In genomic region chr5:61474746-61475145, GRCh38 we compare ENCODE assay signal across 31 cellular contexts.
"Had no signal": no experiment of that assay in that cellular context is flagged by ENCODE, and none has a peak within 500 bp of the region (broad histone marks: within the 10 kb centered on the region; RNA-seq: fewer than 3 reads in every experiment).

No MANE protein-coding gene starts in this region.

- H3K27ac Mint-ChIP-seq: natural killer cell; nephron progenitor cell; neural progenitor cell; stimulated activated naive B cell treated with anti-CD40 and anti-IgM and Interleukin-4, amounts not matched to agents 10 μg/mL and 1 μg/mL and 100 μg/mL, for 72 hours had no signal

- H3K27ac ChIP-seq: heart right ventricle, hepatocyte, lower lobe of right lung, neural progenitor cell, neutrophil, ovary, prostate gland, skin epidermis, stomach, testis, thyroid gland, transverse colon, upper lobe of left lung had no signal

- H3K9ac ChIP-seq: neural progenitor cell had no signal

- H2AFZ ChIP-seq: hepatocyte, neural progenitor cell had no signal

- H3K4me3 Mint-ChIP-seq: naive B cell; natural killer cell; nephron progenitor cell; neural progenitor cell; stimulated activated naive B cell treated with anti-CD40 and anti-IgM and Interleukin-4, amounts not matched to agents 10 μg/mL and 1 μg/mL and 100 μg/mL, for 72 hours had no signal

- H3K4me3 ChIP-seq: heart right ventricle, hepatocyte, lower lobe of right lung, neural progenitor cell, ovary, prostate gland, skin epidermis, stomach, testis, thyroid gland, transverse colon, upper lobe of left lung had no signal

- H3K27me3 Mint-ChIP-seq: naive B cell; stimulated activated naive B cell treated with anti-CD40 and anti-IgM and Interleukin-4, amounts not matched to agents 10 μg/mL and 1 μg/mL and 100 μg/mL, for 72 hours had no signal

- H3K9me3 ChIP-seq: heart right ventricle, lower lobe of right lung, neutrophil, ovary, prostate gland, stomach, testis, thyroid gland, transverse colon, upper lobe of left lung had no signal

- H3K27me3 ChIP-seq: heart right ventricle, hepatocyte, neural progenitor cell, neutrophil, ovary, stomach, testis, thyroid gland, transverse colon, upper lobe of left lung had no signal

- H3K36me3 Mint-ChIP-seq: natural killer cell had no signal

- H3K4me1 ChIP-seq: prostate gland, testis had no signal

- H3K9me3 Mint-ChIP-seq: natural killer cell had no signal

- H3K36me3 ChIP-seq: lower lobe of right lung, neutrophil, ovary, prostate gland, thyroid gland, upper lobe of left lung had no signal

- DNase-seq: heart right ventricle; kidney glomerular epithelial cell; left cardiac atrium; lower lobe of right lung; mammary epithelial cell; mesenchymal stem cell; naive B cell; natural killer cell; nephron progenitor cell; occipital lobe; ovary; retina; right cardiac atrium; stimulated activated CD4-positive, alpha-beta T cell treated with anti-CD3 and anti-CD28 coated beads, Interleukin-12 subunit alpha, Interleukin-12 subunit beta, amount 100 ng/mL, for 4 hours; stimulated activated CD4-positive, alpha-beta T cell treated with anti-CD3 and anti-CD28 coated beads, Interleukin-15, amount 100 ng/mL, for 24 hours; stimulated activated CD4-positive, alpha-beta T cell treated with anti-CD3 and anti-CD28 coated beads, Interleukin-2, amount 100 ng/mL, for 24 hours; stimulated activated CD4-positive, alpha-beta T cell treated with anti-CD3 and anti-CD28 coated beads, Interleukin-4, amount 100 ng/mL, for 1 hour; stimulated activated naive B cell treated with anti-CD40 and anti-IgM and Interleukin-4, amounts not matched to agents 10 μg/mL and 1 μg/mL and 100 μg/mL, for 72 hours; stimulated activated naive CD8-positive, alpha-beta T cell treated with anti-CD3 and anti-CD28 coated beads, Interleukin-15, Interleukin-2, amounts not matched to agents 100 U/mL and 50 U/mL, for 24 hours; stomach; testis; thyroid gland; transverse colon; upper lobe of left lung had no signal

- ATAC-seq: heart right ventricle; left cardiac atrium; left lobe of liver; natural killer cell; right cardiac atrium; sciatic nerve; stimulated activated naive B cell treated with anti-CD40 and anti-IgM and Interleukin-4, amounts not matched to agents 10 μg/mL and 1 μg/mL and 100 μg/mL, for 72 hours; stimulated activated naive CD8-positive, alpha-beta T cell treated with anti-CD3 and anti-CD28 coated beads, Interleukin-15, Interleukin-2, amounts not matched to agents 100 U/mL and 50 U/mL, for 24 hours had no signal

- H3K4me2 ChIP-seq: hepatocyte, neural progenitor cell had no signal
